Comparison of ENCODE assay signal across 20 cellular contexts in genomic region chr6:154507209-154507898, GRCh38. TPM values are rescaled to one million over a fixed set of nuclear protein-coding genes. Genes with fewer than 3 reads are reported as not detected.
DNase-seq lines count a peak whose midpoint lies in the region; ATAC-seq, FAIRE-seq and TF ChIP-seq lines count a peak whose summit lies in the region.
"Had no signal": no experiment of that assay in that cellular context is flagged by ENCODE, and none has a peak within 500 bp of the region (broad histone marks: within the 10 kb centered on the region; RNA-seq: fewer than 3 reads in every experiment).

No MANE protein-coding gene starts in this region.

- TF ChIP-seq CTCF in ascending aorta (IDR thresholded peaks at IDR 0.05) (no peak), kidney (IDR thresholded peaks at IDR 0.05; ENCODE audit: borderline replicate concordance, extremely low read depth, insufficient read depth) (no peak), psoas muscle (IDR thresholded peaks at IDR 0.05) (no peak)

- H3K27ac ChIP-seq in BLaER1 treated with 17β-estradiol and CSF1 and Interleukin-3, amounts not matched to agents 10 nM and 100 nM: no peak overlapping the region
- H3K27ac ChIP-seq in ascending aorta (no peak overlapping the region), kidney (ENCODE audit: low read depth in 2 of 2, low read length in 2 of 2) (peak overlapping the region in 1 of 2 donors; percentile 24), psoas muscle (no peak overlapping the region), Karpas-422 (ENCODE audit: low read length) (no peak overlapping the region)
- H3K27ac ChIP-seq: cardiac muscle cell, skin epidermis had no signal

- no peaks in the 10 kb centered on the region for H3K9me2 ChIP-seq in Karpas-422 (replicated peaks; ENCODE audit: insufficient read depth, low read length)

- intact Hi-C loops in ascending aorta (cut with DNase I): loop anchor here (5.0 to 10.0 kb wide), 2 partner anchors 35 to 353 kb away; no protein-coding TSS in a partner anchor
- intact Hi-C loops in kidney (cut with DNase I): no loop called here
- intact Hi-C loops in psoas muscle (cut with DNase I): no loop called here

- DNase-seq in ascending aorta (ENCODE audit: low spot score in 2 of 2) (no peak), kidney (no peak), psoas muscle (no peak), Karpas-422 (no peak), MV-4-11 (lab: John Stamatoyannopoulos, UW) (no peak), DMS79 treated with DMSO at 0.1 percent for 48 hours (lab: John Stamatoyannopoulos, UW) (no peak)
- no peak for DNase-seq in stimulated activated CD4-positive, alpha-beta T cell treated with anti-CD3 and anti-CD28 coated beads, Interleukin-12 subunit alpha, Interleukin-12 subunit beta, amount 100 ng/mL, for 4 hours
- DNase-seq: activated CD4-positive, alpha-beta T cell treated with anti-CD3 and anti-CD28 coated beads for 1 hour; CD8-positive, alpha-beta T cell; DND-41; esophagus squamous epithelium; H7; IMR-90; naive B cell; NCI-H187 treated with DMSO at 0.1 percent for 48 hours; NCI-H226; NK-92 treated with Interleukin-12 subunit alpha and Interleukin-12 subunit beta, amount 100 ng/mL, for 24 hours had no signal

- H3K36me3 ChIP-seq in BLaER1 treated with 17β-estradiol and CSF1 and Interleukin-3, amounts not matched to agents 10 nM and 100 nM: peaks cover 0 to 7% (median 0%) of the 10 kb centered on the region in 11 experiments; a peak in 1 of 22 replicates
- H3K36me3 ChIP-seq in ascending aorta (no peaks in the 10 kb centered on the region), kidney (ENCODE audit: control insufficient read depth in 1 of 2, insufficient read depth in 2 of 2, low read length in 2 of 2) (peaks cover 0 to 2% of the 10 kb centered on the region in 2 donors), psoas muscle (ENCODE audit: insufficient read depth in 1 of 2, low read depth in 1 of 2) (no peaks in the 10 kb centered on the region), Karpas-422 (ENCODE audit: insufficient read depth, low read length) (no peaks in the 10 kb centered on the region)
- H3K36me3 ChIP-seq: cardiac muscle cell, esophagus squamous epithelium had no signal

- no peak for ATAC-seq in psoas muscle
- ATAC-seq: CD8-positive, alpha-beta T cell had no signal

- H3K9me3 ChIP-seq in BLaER1 treated with 17β-estradiol and CSF1 and Interleukin-3, amounts not matched to agents 10 nM and 100 nM (replicated peaks in 1 of 11): 0 out of 22 replicates have a peak, but pooled peaks cover 0 to 3% (median 0%) of the 10 kb centered on the region in 11 experiments
- no peaks in the 10 kb centered on the region for H3K9me3 ChIP-seq in ascending aorta
- no peaks in the 10 kb centered on the region for H3K9me3 ChIP-seq in kidney (ENCODE audit: control insufficient read depth in 1 of 2, low read length in 2 of 2)
- no peaks in the 10 kb centered on the region for H3K9me3 ChIP-seq in psoas muscle
- no peaks in the 10 kb centered on the region for H3K9me3 ChIP-seq in Karpas-422 (ENCODE audit: low read length)
- H3K9me3 ChIP-seq: esophagus squamous epithelium had no signal

- no peak for FAIRE-seq in kidney (lab: Jason Lieb, UNC)

- H3K4me2 ChIP-seq in BLaER1 treated with 17β-estradiol and CSF1 and Interleukin-3, amounts not matched to agents 10 nM and 100 nM: peak overlapping the region in 8 of 11 experiments; percentile 10 to 99 (median 96); a peak in 10 of 22 replicates
- H3K4me2 ChIP-seq in Karpas-422 (ENCODE audit: low read depth, low read length, poor library complexity, severe bottlenecking): no peak overlapping the region

- peaks cover 17 to 33% (median 25%) of the 10 kb centered on the region in 10 experiments for H3K4me1 ChIP-seq in BLaER1 treated with 17β-estradiol and CSF1 and Interleukin-3, amounts not matched to agents 10 nM and 100 nM
- H3K4me1 ChIP-seq in ascending aorta (peaks cover 0 to 18% of the 10 kb centered on the region in 2 donors), kidney (ENCODE audit: control insufficient read depth in 1 of 2, insufficient read depth in 1 of 2, low read depth in 1 of 2, low read length in 2 of 2) (peaks cover 13 to 20% of the 10 kb centered on the region in 2 donors), psoas muscle (peaks cover 6% of the 10 kb centered on the region), Karpas-422 (ENCODE audit: low read length) (no peaks in the 10 kb centered on the region)

- WGBS in psoas muscle, 3 donors: 66 to 84% (median 77%) methylated on average over 11 of the region's 11 CpGs

- no peak overlapping the region for H3K4me3 ChIP-seq in BLaER1 treated with 17β-estradiol and CSF1 and Interleukin-3, amounts not matched to agents 10 nM and 100 nM
- peak overlapping the region; percentile 37 to 67 for H3K4me3 ChIP-seq in ascending aorta
- peak overlapping the region; percentile 68 to 95 for H3K4me3 ChIP-seq in kidney (ENCODE audit: low read length in 2 of 2)
- H3K4me3 ChIP-seq in psoas muscle: peak overlapping the region; percentile 81
- H3K4me3 ChIP-seq in Karpas-422 (ENCODE audit: low read length): no peak overlapping the region
- H3K4me3 ChIP-seq: cardiac muscle cell had no signal

- no peak overlapping the region for H3K9ac ChIP-seq in BLaER1 treated with 17β-estradiol and CSF1 and Interleukin-3, amounts not matched to agents 10 nM and 100 nM
- peak overlapping the region in 1 of 2 donors; percentile 49 for H3K9ac ChIP-seq in kidney (ENCODE audit: low read length in 2 of 2)
- no peak overlapping the region for H3K9ac ChIP-seq in Karpas-422 (ENCODE audit: low read length)

- H3K79me2 ChIP-seq in Karpas-422 (ENCODE audit: low read length): no peaks in the 10 kb centered on the region

- H4K20me1 ChIP-seq in BLaER1 treated with 17β-estradiol and CSF1 and Interleukin-3, amounts not matched to agents 10 nM and 100 nM: peaks cover 0 to 53% (median 9%) of the 10 kb centered on the region in 11 experiments; a peak in 9 of 22 replicates
- no peaks in the 10 kb centered on the region for H4K20me1 ChIP-seq in Karpas-422 (ENCODE audit: insufficient read depth, low read depth, low read length)

- no peak overlapping the region for H2AFZ ChIP-seq in Karpas-422 (ENCODE audit: low read length)

- H3K27me3 ChIP-seq in BLaER1 treated with 17β-estradiol and CSF1 and Interleukin-3, amounts not matched to agents 10 nM and 100 nM: 0 out of 22 replicates have a peak, but pooled peaks cover 0 to 4% (median 0%) of the 10 kb centered on the region in 11 experiments
- no peaks in the 10 kb centered on the region for H3K27me3 ChIP-seq in ascending aorta
- no peaks in the 10 kb centered on the region for H3K27me3 ChIP-seq in psoas muscle (ENCODE audit: insufficient read depth in 3 of 3, low read length in 2 of 3)
- H3K27me3 ChIP-seq in Karpas-422 (ENCODE audit: low read length): no peaks in the 10 kb centered on the region
- H3K27me3 ChIP-seq: cardiac muscle cell had no signal

RNA-seq across cellular contexts. Expression of gene CNKSR3, which starts 3.1 kb away (rescaled TPM):
- total RNA-seq in ascending aorta (9.7 TPM), kidney (63.1 TPM), psoas muscle (1 to 10 TPM; 2.2 to 4.7 (median 3.2) TPM)
- polyA plus RNA-seq in kidney (ENCODE audit: insufficient read depth, low read depth, low replicate concordance) (13.8 TPM), psoas muscle (1 to 10 TPM in 2 of 3 donors, under 1 TPM in 1; 0.90 to 2.8 (median 1.1) TPM)
- under 0.01 TPM in 1 of 2 replicates, not detected in the other for total RNA-seq in Karpas-422 (2014; rRNA removed; shearing (Covaris generic); ENCODE audit: low replicate concordance)
- total RNA-seq: CD8-positive, alpha-beta T cell had no signal

Comparison
In these comparisons a context has a peak if more than half of its experiments do, and no peak if none do; other contexts are left out.
1. H3K4me3 ChIP-seq: peak in ascending aorta (2 of 2), kidney (2 of 2) and psoas muscle (single experiment); none in BLaER1 treated with 17β-estradiol and CSF1 and Interleukin-3, amounts not matched to agents 10 nM and 100 nM (0 of 10) and Karpas-422 (single experiment).